ENCODE assay signal across 7 cellular contexts in genomic region chr14:24212924-24213865, GRCh38. TPM values are rescaled to one million over a fixed set of nuclear protein-coding genes. Genes with fewer than 3 reads are reported as not detected.
A peak's percentile ranks its signal among the peaks of the same experiment; 100 is the strongest.
DNase-seq lines count a peak whose midpoint lies in the region; ATAC-seq and TF ChIP-seq lines count a peak whose summit lies in the region.

TSS of gene CHMP4A (minus strand) at chr14:24213488. CDS start at chr14:24213439, 49 bp downstream.

- peaks cover 13% of the 10 kb centered on the region for H3K4me1 ChIP-seq in hepatocyte (ENCODE audit: insufficient read depth)

- WGBS in hepatocyte (ENCODE audit: low lambda C conversion rate, missing lambda C conversion rate): 2% methylated on average over 52 of the region's 53 CpGs

- ATAC-seq in GM18508 (IDR thresholded peaks at IDR 0.05; ENCODE audit: insufficient read depth, unreplicated experiment) (peak; percentile 56), HG03025 (IDR thresholded peaks at IDR 0.05; ENCODE audit: low FRiP score, unreplicated experiment) (peak; percentile 78)

- H3K4me2 ChIP-seq in hepatocyte: peak within 1 kb of the TSS; percentile 84

- no peaks in the 10 kb centered on the region for H3K36me3 ChIP-seq in hepatocyte (replicated peaks; ENCODE audit: insufficient read depth, low read depth)

- no peaks in the 10 kb centered on the region for H3K9me3 ChIP-seq in hepatocyte (ENCODE audit: low read depth)

- H3K79me2 ChIP-seq in hepatocyte: peaks cover 16% of the 10 kb centered on the region

- no peaks in the 10 kb centered on the region for H4K20me1 ChIP-seq in hepatocyte (ENCODE audit: insufficient read depth, poor library complexity, severe bottlenecking)

- no peaks in the 10 kb centered on the region for H3K9me2 ChIP-seq in hepatocyte (replicated peaks; ENCODE audit: insufficient read depth)

- DNase-seq in NCI-H2081 (lab: John Stamatoyannopoulos, UW): peak; percentile 93 to 96
- peak; percentile 91 for DNase-seq in T1000 (lab: John Stamatoyannopoulos, UW)
- DNase-seq in astrocyte of the hippocampus (ENCODE audit: low read depth, low spot score): peak; percentile 99
- peak; percentile 99 for DNase-seq in hepatocyte (ENCODE audit: low spot score)
- DNase-seq in renal cortical epithelial cell (ENCODE audit: low read depth): peak; percentile 96

- H3K4me3 ChIP-seq in hepatocyte: peak within 1 kb of the TSS; percentile 38

- TF ChIP-seq CTCF in hepatocyte (IDR thresholded peaks at IDR 0.05; ENCODE audit: poor library complexity): peak; percentile 29

- H3K27ac ChIP-seq in hepatocyte: peak within 1 kb of the TSS; percentile 99

- H3K27me3 ChIP-seq in hepatocyte: no peaks in the 10 kb centered on the region

- peak within 1 kb of the TSS; percentile 33 for H2AFZ ChIP-seq in hepatocyte

RNA-seq across cellular contexts. Expression of gene CHMP4A, which starts in this region (rescaled TPM):
- total RNA-seq in hepatocyte (25.6 and 40.8 TPM in 2 replicates), renal cortical epithelial cell (38.4 and 65.1 TPM in 2 replicates)
- polyA plus RNA-seq in hepatocyte: 73.6 and 106 TPM in 2 replicates

Comparison
In these comparisons a context has a peak if more than half of its experiments do, and no peak if none do; other contexts are left out.
1. Peak in every context shown above with its lines: DNase-seq, ATAC-seq, H3K4me3 ChIP-seq and H3K27ac ChIP-seq.